In genomic region chr16:17277981-17278381, GRCh38 we compare ENCODE assay signal across 9 cellular contexts.
DNase-seq lines count a peak whose midpoint lies in the region; ATAC-seq and TF ChIP-seq lines count a peak whose summit lies in the region.
"Had no signal": no experiment of that assay in that cellular context is flagged by ENCODE, and none has a peak within 500 bp of the region (broad histone marks: within the 10 kb centered on the region; RNA-seq: fewer than 3 reads in every experiment).

No MANE protein-coding gene starts in this region.

- H3K9me3 Mint-ChIP-seq in HFFc6: no peaks in the 10 kb centered on the region

- H3K27me3 ChIP-seq in BLaER1 (no peaks in the 10 kb centered on the region), duodenal mucosa (ENCODE audit: control insufficient read depth in 1 of 2, insufficient read depth in 2 of 2, low read length in 2 of 2) (no peaks in the 10 kb centered on the region), muscle layer of duodenum (ENCODE audit: low read depth, low read length) (no peaks in the 10 kb centered on the region)

- H3K4me1 Mint-ChIP-seq in HFFc6 (ENCODE audit: low read depth): peaks cover 15% of the 10 kb centered on the region

- H3K9me3 ChIP-seq in BLaER1 (no peaks in the 10 kb centered on the region), duodenal mucosa (ENCODE audit: control insufficient read depth in 1 of 2, low read length in 2 of 2) (no peaks in the 10 kb centered on the region), muscle layer of duodenum (ENCODE audit: control insufficient read depth in 1 of 2, low read length in 2 of 2) (no peaks in the 10 kb centered on the region)

- no peaks in the 10 kb centered on the region for H3K36me3 Mint-ChIP-seq in HFFc6 (ENCODE audit: low read depth)

- H3K4me1 ChIP-seq in BLaER1 (peaks cover 88% of the 10 kb centered on the region), duodenal mucosa (ENCODE audit: control insufficient read depth in 1 of 2, insufficient read depth in 2 of 2, low read length in 2 of 2) (peaks cover 48 to 60% of the 10 kb centered on the region in 2 donors), muscle layer of duodenum (ENCODE audit: control insufficient read depth in 1 of 2, insufficient read depth in 2 of 2, low read length in 2 of 2) (peaks cover 0 to 11% of the 10 kb centered on the region in 2 donors)

- H3K27ac Mint-ChIP-seq in HFFc6: no peak overlapping the region

- peaks cover 98% of the 10 kb centered on the region for H4K20me1 ChIP-seq in BLaER1

- peak; percentile 60 for TF ChIP-seq CTCF in HFFc6 (IDR thresholded peaks at IDR 0.05)

- H3K9ac ChIP-seq in BLaER1 (peak overlapping the region; percentile 26; the same call in 1 of the 2 replicates), duodenal mucosa (ENCODE audit: low read depth in 1 of 2, low read length in 2 of 2) (peak overlapping the region; percentile 20 to 30)

- peaks cover 9% of the 10 kb centered on the region for H3K36me3 ChIP-seq in BLaER1
- no peaks in the 10 kb centered on the region for H3K36me3 ChIP-seq in duodenal mucosa (ENCODE audit: control insufficient read depth in 1 of 2, insufficient read depth in 2 of 2, low read length in 2 of 2)
- H3K36me3 ChIP-seq in muscle layer of duodenum (ENCODE audit: control insufficient read depth in 1 of 2, insufficient read depth in 2 of 2, low read length in 2 of 2): no peaks in the 10 kb centered on the region

- H3K4me3 Mint-ChIP-seq in HFFc6: no peak overlapping the region

- no peak for ATAC-seq in HG03097 (IDR thresholded peaks at IDR 0.05; ENCODE audit: low FRiP score, unreplicated experiment)

- H3K27ac ChIP-seq in BLaER1: peak overlapping the region; percentile 8; the same call in 1 of the 2 replicates
- no peak overlapping the region for H3K27ac ChIP-seq in duodenal mucosa (ENCODE audit: low read depth, low read length)
- peak overlapping the region; percentile 28 for H3K27ac ChIP-seq in muscle layer of duodenum (ENCODE audit: low read length)

- H3K4me3 ChIP-seq in BLaER1 (no peak overlapping the region), duodenal mucosa (ENCODE audit: low read depth in 1 of 2, low read length in 2 of 2) (peak overlapping the region in 1 of 2 donors; percentile 39), muscle layer of duodenum (ENCODE audit: low read depth in 1 of 2, low read length in 2 of 2) (no peak overlapping the region)

- peak overlapping the region; percentile 78 for H3K4me2 ChIP-seq in BLaER1

- no peaks in the 10 kb centered on the region; the same call in 1 of the 2 replicates for H3K27me3 Mint-ChIP-seq in HFFc6 (ENCODE audit: insufficient read depth)

- DNase-seq in HFFc6: peak; percentile 8
- no peak for DNase-seq in NCI-H2171 (lab: John Stamatoyannopoulos, UW)
- DNase-seq in mesenteric fat pad (ENCODE audit: low spot score): no peak
- no peak for DNase-seq in activated CD4-positive, CD25-positive, alpha-beta regulatory T cell (lab: John Stamatoyannopoulos, UW)
- DNase-seq: NCI-H446 treated with DMSO at 0.1 percent for 48 hours had no signal
